Comparison of ENCODE assay signal across 22 cellular contexts in the genomic region with DNA sequence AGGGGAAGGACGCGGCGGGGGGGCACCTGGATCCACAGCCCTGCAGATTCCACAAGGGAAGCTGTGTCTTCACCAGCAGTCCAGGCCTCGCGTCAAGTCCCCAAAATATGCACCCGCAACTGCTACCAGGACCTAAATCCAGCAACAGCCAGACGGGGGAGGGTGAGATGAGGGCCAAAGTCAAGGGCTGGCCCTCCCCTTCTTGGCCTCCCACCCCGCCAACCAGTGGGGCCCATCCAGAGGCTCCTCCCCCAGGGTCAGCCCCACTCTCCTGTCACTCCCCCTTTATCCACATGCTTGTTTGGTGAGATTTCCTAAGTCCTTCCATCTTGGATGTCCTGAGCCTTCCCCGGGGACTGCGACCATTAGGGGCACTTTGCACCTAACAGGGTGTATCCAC.
"Had no signal": no experiment of that assay in that cellular context is flagged by ENCODE, and none has a peak within 500 bp of the region (broad histone marks: within the 10 kb centered on the region; RNA-seq: fewer than 3 reads in every experiment).

No MANE protein-coding gene starts in this region.

- H3K27me3 ChIP-seq: right lobe of liver, vagina had no signal

- H3K36me3 ChIP-seq: heart right ventricle, prostate gland, right lobe of liver, spleen, tibial artery, upper lobe of right lung, vagina had no signal

- H3K27ac ChIP-seq: heart right ventricle, parathyroid adenoma, prostate gland, right lobe of liver, spleen, tibial artery, upper lobe of right lung, vagina had no signal

- H3K4me1 ChIP-seq: heart right ventricle, parathyroid adenoma, prostate gland, right lobe of liver, spleen, tibial artery, upper lobe of right lung, vagina had no signal

- ATAC-seq: heart right ventricle; left cardiac atrium; left ventricle myocardium superior; natural killer cell treated with Interleukin-12 subunit alpha and Interleukin-12 subunit beta and Interleukin-15 and Interleukin-18, amount 100 ng/mL, for 72 hours; right lobe of liver; stimulated activated memory B cell treated with anti-CD40 and anti-IgM and Interleukin-4, amounts not matched to agents 10 μg/mL and 1 μg/mL and 100 μg/mL, for 72 hours; upper lobe of right lung had no signal

- H3K4me3 ChIP-seq: heart right ventricle, lung, prostate gland, right lobe of liver, spleen, tibial artery, upper lobe of right lung, vagina had no signal

- DNase-seq: erythroblast; foreskin melanocyte; heart right ventricle; hypothalamus; kidney; left cardiac atrium; left ventricle myocardium superior; mesenchymal stem cell; midbrain; right lobe of liver; spleen; stimulated activated CD4-positive, alpha-beta T cell treated with anti-CD3 and anti-CD28 coated beads, Interleukin-15, amount 100 ng/mL, for 24 hours; stimulated activated CD4-positive, alpha-beta T cell treated with anti-CD3 and anti-CD28 coated beads, Interleukin-1b, Interleukin-23, amount 100 ng/mL, for 48 hours; stimulated activated CD4-positive, alpha-beta T cell treated with anti-CD3 and anti-CD28 coated beads, Interleukin-4, amount 100 ng/mL, for 24 hours; tibial artery; upper lobe of right lung had no signal

- H3K9me3 ChIP-seq: heart right ventricle, prostate gland, right lobe of liver, spleen, tibial artery, upper lobe of right lung, vagina had no signal
